ENCODE assay signal across 34 cellular contexts in genomic region chrX:1595711-1596060, GRCh38. TPM values are rescaled to one million over a fixed set of nuclear protein-coding genes. Genes with fewer than 3 reads are reported as not detected.
DNase-seq lines count a peak whose midpoint lies in the region; ATAC-seq, FAIRE-seq and TF ChIP-seq lines count a peak whose summit lies in the region.
"Had no signal": no experiment of that assay in that cellular context is flagged by ENCODE, and none has a peak within 500 bp of the region (broad histone marks: within the 10 kb centered on the region; RNA-seq: fewer than 3 reads in every experiment).

No MANE protein-coding gene starts in this region.

- peak overlapping the region; percentile 88; the same call in 1 of the 2 replicates for H2BK15ac ChIP-seq in H1 (ENCODE audit: low read length)

- peaks cover 26% of the 10 kb centered on the region for H3K4me1 Mint-ChIP-seq in activated T-cell treated with anti-CD3 and anti-CD28 coated beads, Interleukin-2, amount 50 U/mL, for 4 hours (ENCODE audit: low read depth)

- WGBS in H1 (ENCODE audit: extremely low coverage in 1 of 2, insufficient coverage in 1 of 2, insufficient read length in 1 of 2, insufficient replicate concordance in 2 of 2, low coverage in 1 of 2, low lambda C conversion rate in 2 of 2, missing lambda C conversion rate in 1 of 2), 2 experiments, result 92% methylated on average over 17 of the region's 17 CpGs; no CpG with 5 or more reads in 1 of the 2 experiments

- H3K27me3 Mint-ChIP-seq in activated T-cell treated with anti-CD3 and anti-CD28 coated beads, Interleukin-2, amount 50 U/mL, for 4 hours (ENCODE audit: low read depth), result no peaks in the 10 kb centered on the region
- H3K27me3 Mint-ChIP-seq: activated CD4-positive, alpha-beta memory T cell treated with anti-CD3 and anti-CD28 coated beads for 36 hours; naive B cell; T-helper 17 cell had no signal

- FAIRE-seq in H1 (lab: Jason Lieb, UNC) (no peak), HTR-8/SVneo (lab: Jason Lieb, UNC) (no peak)
- FAIRE-seq: A549, endothelial cell of umbilical vein, frontal cortex, kidney had no signal

- peaks cover 80% of the 10 kb centered on the region for H3K79me2 ChIP-seq in DND-41 (ENCODE audit: insufficient read depth, low read length)
- H3K79me2 ChIP-seq in H1 (ENCODE audit: control insufficient read depth in 1 of 2, insufficient read depth in 2 of 2, low read length in 2 of 2), result peaks cover 15 to 59% of the 10 kb centered on the region in 2 experiments; a peak in 3 of 4 replicates

- no peak overlapping the region; the same call in 1 of the 2 replicates for H2BK5ac ChIP-seq in H1 (ENCODE audit: low read depth, low read length)

- H3K27me3 ChIP-seq in DND-41 (ENCODE audit: insufficient read depth, low read length, poor library complexity) (no peaks in the 10 kb centered on the region), H1 (replicated peaks in 1 of 4; ENCODE audit: control insufficient read depth in 3 of 4, extremely low read depth in 1 of 4, insufficient read depth in 3 of 4, low read length in 3 of 4) (no peaks in the 10 kb centered on the region)
- H3K27me3 ChIP-seq: breast epithelium, heart right ventricle, suprapubic skin had no signal

- H3K36me3 Mint-ChIP-seq in activated T-cell treated with anti-CD3 and anti-CD28 coated beads, Interleukin-2, amount 50 U/mL, for 4 hours (ENCODE audit: insufficient read depth), result peaks cover 45% of the 10 kb centered on the region

- H3K9me3 ChIP-seq in DND-41 (ENCODE audit: insufficient read depth, low read length, severe bottlenecking) (no peaks in the 10 kb centered on the region), H1 (ENCODE audit: insufficient read depth in 2 of 2, low read depth in 1 of 2, low read length in 1 of 2) (no peaks in the 10 kb centered on the region)
- H3K9me3 ChIP-seq: A549, heart right ventricle, suprapubic skin had no signal

- peak overlapping the region; percentile 30 for H4K91ac ChIP-seq in H1 (replicated peaks; ENCODE audit: insufficient read length, low read length)

- no peak overlapping the region for H3K14ac ChIP-seq in H1 (ENCODE audit: insufficient read length)

- peak overlapping the region; percentile 69 for H3K4ac ChIP-seq in H1 (replicated peaks; ENCODE audit: insufficient read length, low read depth, low read length)

- TF ChIP-seq EP300 in H1 (IDR thresholded peaks at IDR 0.05; ENCODE audit: borderline replicate concordance in 1 of 2, low read depth in 2 of 2, low read length in 2 of 2), result no peak

- H2BK120ac ChIP-seq in H1 (replicated peaks; ENCODE audit: low read depth, low read length), result no peak overlapping the region

- no peak overlapping the region for H3K4me3 Mint-ChIP-seq in activated T-cell treated with anti-CD3 and anti-CD28 coated beads, Interleukin-2, amount 50 U/mL, for 4 hours
- H3K4me3 Mint-ChIP-seq: activated CD4-positive, alpha-beta memory T cell treated with anti-CD3 and anti-CD28 coated beads for 36 hours; T-helper 17 cell had no signal

- no peak for TF ChIP-seq CTCF in DND-41 (IDR thresholded peaks at IDR 0.05; ENCODE audit: borderline replicate concordance, extremely low read depth, low read length, poor library complexity, severe bottlenecking)
- TF ChIP-seq CTCF in H1 (IDR thresholded peaks at IDR 0.05; ENCODE audit: control extremely low read depth in 1 of 3, insufficient read depth in 1 of 3, low read depth in 1 of 3, low read length in 3 of 3), result no peak

- H3K79me1 ChIP-seq in H1 (ENCODE audit: low read depth, low read length), result peaks cover 20% of the 10 kb centered on the region

- H3K27ac ChIP-seq in DND-41 (ENCODE audit: low read length) (no peak overlapping the region; the same call in 1 of the 2 replicates), H1 (ENCODE audit: low read depth, low read length) (no peak overlapping the region)
- H3K27ac ChIP-seq: A549, breast epithelium, heart right ventricle, PC-9, suprapubic skin had no signal

- no peak for ATAC-seq in activated T-cell treated with anti-CD3 and anti-CD28 coated beads, Interleukin-2, amount 50 U/mL, for 4 hours
- ATAC-seq in DND-41 (ENCODE audit: insufficient read depth, low read depth) (no peak), HG03432 (IDR thresholded peaks at IDR 0.05; ENCODE audit: unreplicated experiment) (no peak), HG02852 (IDR thresholded peaks at IDR 0.05; ENCODE audit: unreplicated experiment) (no peak)
- ATAC-seq: A549, heart right ventricle, SK-N-SH treated with all-trans-retinoic acid at 6 μM for 48 hours, T-helper 17 cell had no signal

- H3K23ac ChIP-seq in H1 (ENCODE audit: insufficient read length), result no peak overlapping the region

- H3K9ac ChIP-seq in DND-41 (ENCODE audit: low read depth, low read length), result no peak overlapping the region
- H3K9ac ChIP-seq in H1 (replicated peaks in 1 of 4; ENCODE audit: extremely low read depth in 1 of 4, low read depth in 3 of 4, low read length in 3 of 4), result no peak overlapping the region

- TF ChIP-seq POLR2A in H1 (IDR thresholded peaks at IDR 0.05; ENCODE audit: control extremely low read depth in 1 of 2, low read depth in 2 of 2, low read length in 2 of 2), result no peak

- peak overlapping the region; percentile 39; the same call in 1 of the 2 replicates for H3K4me2 ChIP-seq in DND-41 (ENCODE audit: insufficient read depth, low read length)
- no peak overlapping the region for H3K4me2 ChIP-seq in H1 (ENCODE audit: insufficient read depth in 1 of 2, low read depth in 2 of 2, low read length in 2 of 2)
- H3K4me2 ChIP-seq: A549, PC-9 had no signal

- peak overlapping the region; percentile 80 for H4K8ac ChIP-seq in H1 (ENCODE audit: extremely low read depth, insufficient read depth, low read length)

- no peak overlapping the region for H4K5ac ChIP-seq in H1 (ENCODE audit: insufficient read length, low read depth, low read length)

- POLR2A ChIA-PET in H1 (lab: Charles Lee; ENCODE audit: partially characterized antibody), result no interaction called here

- no peak overlapping the region for H3K18ac ChIP-seq in H1 (ENCODE audit: extremely low read depth, low read length)

- peak overlapping the region; percentile 43; the same call in 1 of the 2 replicates for H2BK12ac ChIP-seq in H1 (ENCODE audit: low read depth, low read length)

- H3K4me1 ChIP-seq in DND-41 (ENCODE audit: insufficient read depth, low read length) (peaks cover 27% of the 10 kb centered on the region), H1 (replicated peaks in 1 of 4; ENCODE audit: control insufficient read depth in 3 of 4, insufficient read depth in 4 of 4, low read length in 3 of 4) (peaks cover 0 to 8% (median 6%) of the 10 kb centered on the region in 4 experiments; a peak in 5 of 7 replicates)

- no peak overlapping the region for H2AFZ ChIP-seq in DND-41 (ENCODE audit: low read depth, low read length)
- H2AFZ ChIP-seq in H1 (ENCODE audit: low read length), result no peak overlapping the region
- H2AFZ ChIP-seq: PC-9 had no signal

- DNase-seq in activated T-cell treated with anti-CD3 and anti-CD28 coated beads, Interleukin-2, amount 50 U/mL, for 1 hour, result peak; percentile 8
- DNase-seq in activated T-cell treated with anti-CD3 and anti-CD28 coated beads, Interleukin-2, amount 50 U/mL, for 4 hours, result no peak
- DNase-seq in DND-41 (no peak), H1 (ENCODE audit: low read depth in 1 of 2, low spot score in 2 of 2) (no peak), posterior vena cava (ENCODE audit: low spot score) (peak; percentile 55), HTR-8/SVneo (ENCODE audit: insufficient read length, low spot score) (no peak)
- DNase-seq: activated CD4-positive, alpha-beta memory T cell treated with anti-CD3 and anti-CD28 coated beads for 36 hours; activated CD4-positive, alpha-beta T cell treated with anti-CD3 and anti-CD28 coated beads for 1 hour; activated gamma-delta T cell; amniotic stem cell; DMS 273 treated with DMSO at 0.1 percent for 48 hours; EL; HCEC 1CT; heart right ventricle; kidney; midbrain; naive B cell; NCI-H1436 treated with DMSO at 0.1 percent for 48 hours; NCI-H2081 treated with DMSO at 0.1 percent for 48 hours; NCI-H226; NCI-H526 treated with DMSO at 0.1 percent for 48 hours; PC-9; stimulated activated naive CD4-positive, alpha-beta T cell; T-helper 17 cell had no signal

- CTCF ChIA-PET in H1 (lab: Charles Lee; ENCODE audit: partially characterized antibody), result no interaction called here

- H3K56ac ChIP-seq in H1 (replicated peaks; ENCODE audit: insufficient read length, low read depth, low read length), result no peak overlapping the region

- H3K4me3 ChIP-seq in DND-41 (ENCODE audit: low read depth in 1 of 2, low read length in 2 of 2) (no peak overlapping the region), H1 (ENCODE audit: extremely low read depth in 1 of 4, insufficient read depth in 2 of 4, low read depth in 3 of 4, low read length in 4 of 4) (no peak overlapping the region)
- H3K4me3 ChIP-seq: A549, breast epithelium, heart right ventricle, PC-9, suprapubic skin had no signal

- intact Hi-C loops in posterior vena cava (cut with DNase I), result loop anchor here in 1 of 2 donors (10.0 kb wide), 1 partner anchor 141 kb away; the partner anchor contains the start of gene ASMTL

- TF ChIP-seq RAD21 in H1 (IDR thresholded peaks at IDR 0.05 in 1 of 2, conservative IDR thresholded peaks at IDR 0.05 in 1 of 2; ENCODE audit: low read depth in 2 of 2, low read length in 2 of 2), result no peak

- peaks cover 79% of the 10 kb centered on the region for H4K20me1 ChIP-seq in DND-41 (ENCODE audit: insufficient read depth, low read length)
- H4K20me1 ChIP-seq in H1 (replicated peaks in 1 of 2; ENCODE audit: control insufficient read depth in 1 of 2, insufficient read depth in 2 of 2, low read length in 2 of 2), result peaks cover 6 to 43% of the 10 kb centered on the region in 2 experiments

- peak overlapping the region; percentile 77; the same call in 1 of the 2 replicates for H2AK5ac ChIP-seq in H1 (ENCODE audit: low read depth, low read length)

- H3K9me3 Mint-ChIP-seq in activated T-cell treated with anti-CD3 and anti-CD28 coated beads, Interleukin-2, amount 50 U/mL, for 4 hours, result no peaks in the 10 kb centered on the region
- H3K9me3 Mint-ChIP-seq: activated CD4-positive, alpha-beta memory T cell treated with anti-CD3 and anti-CD28 coated beads for 36 hours; naive B cell had no signal

- no peak overlapping the region for H2BK20ac ChIP-seq in H1 (ENCODE audit: low read length)

- peaks cover 5% of the 10 kb centered on the region; the same call in 1 of the 2 replicates for H3K23me2 ChIP-seq in H1 (ENCODE audit: low read depth, low read length)

- H3K36me3 ChIP-seq in DND-41 (ENCODE audit: insufficient read depth, low read length), result peaks cover 78% of the 10 kb centered on the region
- H3K36me3 ChIP-seq in H1 (ENCODE audit: control insufficient read depth in 2 of 4, insufficient read depth in 4 of 4, low read length in 3 of 4), result peaks cover 28 to 64% (median 54%) of the 10 kb centered on the region in 4 experiments

RNA-seq across cellular contexts. Expression of gene AKAP17A, which starts 4.3 kb away (rescaled TPM):
- 10 to 100 TPM; 56.3 to 62.6 (median 60.6) TPM for total RNA-seq in activated T-cell treated with anti-CD3 and anti-CD28 coated beads, Interleukin-2, amount 50 U/mL, for 4 hours
- 40.6 and 41.2 TPM in 2 replicates for total RNA-seq in H1 (2021; fragmentation: NEBNext Ultra II Directional; extraction: Animal tissue kit (Norgen Biotek cat#: 25700))
- polyA plus RNA-seq in H1 (2011; rRNA removed), result 14.0 and 30.4 TPM in 2 replicates
- 27.5 TPM for polyA plus RNA-seq in H1 (2011; cell fraction: cytosol; rRNA removed)
- polyA plus RNA-seq in H1 (2011; cell fraction: nucleus; rRNA removed), result 103 TPM
- polyA plus RNA-seq in H1 (2012, experiment 1 of 2), result 29.0 to 36.4 TPM (median 33.3 TPM) in 4 replicates
- polyA plus RNA-seq in H1 (2012, experiment 2 of 2), result 15.5 TPM
- 29.5 TPM for polyA plus RNA-seq in H1 (2013, experiment 1 of 2)
- polyA plus RNA-seq in H1 (2013, experiment 2 of 2), result 28.0 TPM
- 4.9 and 7.3 TPM in 2 replicates for polyA minus RNA-seq in H1 (2011; rRNA and poly(A)+ RNA removed)
- 12.1 TPM for polyA minus RNA-seq in H1 (2011; cell fraction: cytosol; rRNA and poly(A)+ RNA removed)
- polyA minus RNA-seq in H1 (2011; cell fraction: nucleus; rRNA and poly(A)+ RNA removed), result 19.2 TPM
- 10 to 100 TPM; 20.8 to 23.0 TPM for total RNA-seq in posterior vena cava

RNA-seq across cellular contexts. Expression of gene ASMT, which starts 19.2 kb away (rescaled TPM):
- under 1 TPM in 1 of 3 donors, not detected in 2; 0.48 TPM for total RNA-seq in activated T-cell treated with anti-CD3 and anti-CD28 coated beads, Interleukin-2, amount 50 U/mL, for 4 hours
- total RNA-seq in H1 (2021; fragmentation: NEBNext Ultra II Directional; extraction: Animal tissue kit (Norgen Biotek cat#: 25700)), result 1.4 and 1.5 TPM in 2 replicates
- 2.6 and 3.1 TPM in 2 replicates for polyA plus RNA-seq in H1 (2011; rRNA removed)
- 2.8 TPM for polyA plus RNA-seq in H1 (2011; cell fraction: cytosol; rRNA removed)
- 1.7 TPM for polyA plus RNA-seq in H1 (2011; cell fraction: nucleus; rRNA removed)
- 2.6 to 3.1 TPM (median 2.7 TPM) in 4 replicates for polyA plus RNA-seq in H1 (2012, experiment 1 of 2)
- 1.7 TPM for polyA plus RNA-seq in H1 (2012, experiment 2 of 2)
- polyA plus RNA-seq in H1 (2013, experiment 1 of 2), result 0.26 TPM
- 0.37 TPM for polyA plus RNA-seq in H1 (2013, experiment 2 of 2)
- polyA minus RNA-seq in H1 (2011; rRNA and poly(A)+ RNA removed), result 2.2 and 5.2 TPM in 2 replicates
- polyA minus RNA-seq in H1 (2011; cell fraction: cytosol; rRNA and poly(A)+ RNA removed), result 1.1 TPM
- polyA minus RNA-seq in H1 (2011; cell fraction: nucleus; rRNA and poly(A)+ RNA removed), result not detected
- total RNA-seq in posterior vena cava, result under 1 TPM; 0.33 to 0.97 TPM
- total RNA-seq: breast epithelium, endothelial cell of umbilical vein, heart right ventricle, lower leg skin, PC-9, skeletal muscle tissue had no signal
- polyA plus RNA-seq: endothelial cell of umbilical vein had no signal

RNA-seq across cellular contexts. Expression of gene P2RY8, which starts 58.7 kb away (rescaled TPM):
- 10 to 100 TPM; 14.4 to 22.2 (median 18.4) TPM for total RNA-seq in activated T-cell treated with anti-CD3 and anti-CD28 coated beads, Interleukin-2, amount 50 U/mL, for 4 hours
- 0.09 and 0.11 TPM in 2 replicates for total RNA-seq in H1 (2021; fragmentation: NEBNext Ultra II Directional; extraction: Animal tissue kit (Norgen Biotek cat#: 25700))
- polyA plus RNA-seq in H1 (2011; rRNA removed), result 0.15 and 0.19 TPM in 2 replicates
- 0.16 TPM for polyA plus RNA-seq in H1 (2011; cell fraction: cytosol; rRNA removed)
- polyA plus RNA-seq in H1 (2011; cell fraction: nucleus; rRNA removed), result 0.47 TPM
- polyA plus RNA-seq in H1 (2012, experiment 1 of 2), result 0.08 to 0.36 TPM (median 0.27 TPM) in 4 replicates
- 0.10 TPM for polyA plus RNA-seq in H1 (2012, experiment 2 of 2)
- polyA plus RNA-seq in H1 (2013, experiment 1 of 2), result 0.30 TPM
- 0.20 TPM for polyA plus RNA-seq in H1 (2013, experiment 2 of 2)
- 0.10 and 0.16 TPM in 2 replicates for polyA minus RNA-seq in H1 (2011; rRNA and poly(A)+ RNA removed)
- polyA minus RNA-seq in H1 (2011; cell fraction: cytosol; rRNA and poly(A)+ RNA removed), result not detected
- polyA minus RNA-seq in H1 (2011; cell fraction: nucleus; rRNA and poly(A)+ RNA removed), result 0.20 TPM
- total RNA-seq in posterior vena cava, result 1 to 10 TPM; 1.4 to 2.8 TPM
- total RNA-seq: endothelial cell of umbilical vein, PC-9 had no signal
- polyA plus RNA-seq: A549, endothelial cell of umbilical vein had no signal

Comparison
In these comparisons a context has a peak if more than half of its experiments do, and no peak if none do; other contexts are left out.
1. DNase-seq: peak in activated T-cell treated with anti-CD3 and anti-CD28 coated beads, Interleukin-2, amount 50 U/mL, for 1 hour (single experiment) and posterior vena cava (single experiment); none in activated T-cell treated with anti-CD3 and anti-CD28 coated beads, Interleukin-2, amount 50 U/mL, for 4 hours (single experiment), DND-41 (single experiment), H1 (0 of 2) and HTR-8/SVneo (single experiment).
2. RNA of gene P2RY8, which starts 58.7 kb away (total RNA-seq): 14.4 to 22.2 TPM in activated T-cell treated with anti-CD3 and anti-CD28 coated beads, Interleukin-2, amount 50 U/mL, for 4 hours; 1.4 to 2.8 TPM in posterior vena cava and 0.09 to 0.11 TPM in H1; every median in the first group is over 4 times any median in the second.